Comparison of ENCODE assay signal across 18 cellular contexts in the genomic region with DNA sequence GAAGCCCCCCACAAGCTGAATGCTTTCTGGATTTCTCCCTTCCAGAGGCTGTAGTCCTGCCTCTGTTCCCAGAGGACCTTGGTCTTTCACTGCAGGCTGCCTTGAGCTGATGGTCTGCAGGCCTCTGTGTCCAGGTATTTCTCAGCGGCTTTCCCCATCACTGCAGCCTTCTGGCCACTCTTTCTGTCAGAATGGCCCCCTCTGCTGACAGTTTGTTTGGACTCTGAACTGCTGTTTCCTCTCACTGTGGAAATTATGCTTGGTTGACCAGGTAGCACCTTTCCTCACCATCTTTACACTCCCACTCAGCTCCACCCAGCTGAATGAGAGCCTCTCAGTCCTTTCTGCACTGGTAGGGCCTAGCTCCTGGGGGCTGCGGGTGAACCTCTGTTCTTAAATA.
DNase-seq lines count a peak whose midpoint lies in the region; ATAC-seq, FAIRE-seq and TF ChIP-seq lines count a peak whose summit lies in the region.
"Had no signal": no experiment of that assay in that cellular context is flagged by ENCODE, and none has a peak within 500 bp of the region (broad histone marks: within the 10 kb centered on the region; RNA-seq: fewer than 3 reads in every experiment).

No MANE protein-coding gene starts in this region.

- BruUV-seq in HepG2 (replicated peaks; lab: Mats Ljungman, UMichigan) = no TSS peak

- H3K4me3 ChIP-seq in HepG2 (replicated peaks in 1 of 3; ENCODE audit: insufficient read depth in 1 of 3, low read depth in 2 of 3, low read length in 3 of 3) (no peak overlapping the region), right lobe of liver (no peak overlapping the region), ectodermal cell (ENCODE audit: insufficient read depth, low read depth, low read length) (no peak overlapping the region), neural progenitor cell (no peak overlapping the region)
- H3K4me3 ChIP-seq: BLaER1 had no signal

- DNase-seq in HepG2 (ENCODE audit: low spot score) (peak; percentile 8), right lobe of liver (no peak), neural progenitor cell (ENCODE audit: low spot score) (no peak), type B pancreatic cell (ENCODE audit: extremely low spot score, unreplicated experiment) (no peak), mucosa of gallbladder (ENCODE audit: low spot score) (no peak)
- no peak for DNase-seq in activated CD4-positive, alpha-beta T cell treated with anti-CD3 and anti-CD28 coated beads for 4 hours
- no peak for DNase-seq in central memory CD4-positive, alpha-beta T cell
- DNase-seq: 8988T; Calu3; CD4-positive, alpha-beta memory T cell; H9 had no signal

- H3K4me3 Mint-ChIP-seq in neural progenitor cell (no peak overlapping the region), type B pancreatic cell (no peak overlapping the region)
- H3K4me3 Mint-ChIP-seq: CD14-positive monocyte; CD4-positive, alpha-beta memory T cell; H9 had no signal

- H3K9me3 Mint-ChIP-seq in neural progenitor cell = no peaks in the 10 kb centered on the region
- H3K9me3 Mint-ChIP-seq in type B pancreatic cell = no peaks in the 10 kb centered on the region
- H3K9me3 Mint-ChIP-seq: H9 had no signal

- intact Hi-C loops in HepG2 (cut with micrococcal nuclease; ENCODE audit: unreplicated experiment) = loop anchor here (1.0 kb wide), 1 partner anchor 122 kb away; no protein-coding TSS in a partner anchor
- intact Hi-C loops in right lobe of liver (cut with DNase I) = no loop called here

- POLR2A ChIA-PET in HepG2 (lab: Yijun Ruan, JAX) = no interaction called here

- H2AFZ ChIP-seq in HepG2 (ENCODE audit: low read length) = no peak overlapping the region
- no peak overlapping the region for H2AFZ ChIP-seq in neural progenitor cell (replicated peaks)

- no peak for TF ChIP-seq RAD21 in HepG2 (CRISPR knock-in tag; IDR thresholded peaks at IDR 0.05)

- no peak for FAIRE-seq in HepG2 (lab: Jason Lieb, UNC)
- FAIRE-seq: G401.6, GM12891, GM19239, H1 had no signal

- no peaks in the 10 kb centered on the region for H3F3A ChIP-seq in neural progenitor cell (ENCODE audit: low read depth)

- CTCF ChIA-PET in HepG2 (lab: Yijun Ruan, JAX; ENCODE audit: low intra/inter-chr PET ratio, low total read pairs) = interaction anchor here (1.6 kb wide), 1 partner anchor 123 kb away, joined by 7 read pairs; no protein-coding TSS in a partner anchor

- H3K36me3 ChIP-seq in HepG2 (replicated peaks in 1 of 2; ENCODE audit: control insufficient read depth in 1 of 2, insufficient read depth in 2 of 2, low read length in 2 of 2) (no peaks in the 10 kb centered on the region), right lobe of liver (no peaks in the 10 kb centered on the region), ectodermal cell (ENCODE audit: control insufficient read depth, insufficient read depth, low read length) (no peaks in the 10 kb centered on the region), neural progenitor cell (no peaks in the 10 kb centered on the region)
- H3K36me3 ChIP-seq: BLaER1 had no signal

- no peaks in the 10 kb centered on the region for H3K27me3 ChIP-seq in HepG2 (ENCODE audit: control insufficient read depth in 1 of 2, insufficient read depth in 2 of 2, low read length in 2 of 2)
- no peaks in the 10 kb centered on the region for H3K27me3 ChIP-seq in right lobe of liver
- H3K27me3 ChIP-seq in ectodermal cell (ENCODE audit: control insufficient read depth, insufficient read depth, low read length, poor library complexity, severe bottlenecking) = no peaks in the 10 kb centered on the region
- H3K27me3 ChIP-seq in neural progenitor cell = no peaks in the 10 kb centered on the region
- H3K27me3 ChIP-seq: BLaER1 had no signal

- TF ChIP-seq CTCF in HepG2 (CRISPR knock-in tag; IDR thresholded peaks at IDR 0.05) (peak; percentile 55), right lobe of liver (IDR thresholded peaks at IDR 0.05) (no peak), neural progenitor cell (IDR thresholded peaks at IDR 0.05) (no peak), type B pancreatic cell (conservative IDR thresholded peaks at IDR 0.05) (no peak)

- 45% methylated on average over 2 of the region's 2 CpGs for WGBS in HepG2 (ENCODE audit: low lambda C conversion rate)
- WGBS in right lobe of liver (ENCODE audit: insufficient coverage, low coverage, low lambda C conversion rate, missing lambda C conversion rate) = 65% methylated on average over 2 of the region's 2 CpGs
- WGBS in ectodermal cell, 2 experiments = 93 to 98% methylated on average over 2 of the region's 2 CpGs

- H3K4me1 ChIP-seq in HepG2 (ENCODE audit: insufficient read depth, low read length) = no peaks in the 10 kb centered on the region
- H3K4me1 ChIP-seq in right lobe of liver = no peaks in the 10 kb centered on the region
- H3K4me1 ChIP-seq in ectodermal cell (ENCODE audit: control insufficient read depth, insufficient read depth, low read length) = peaks cover 3% of the 10 kb centered on the region
- H3K4me1 ChIP-seq in neural progenitor cell = no peaks in the 10 kb centered on the region

- ATAC-seq in HepG2 = peak; percentile 84
- ATAC-seq in right lobe of liver = no peak

- H3K9me3 ChIP-seq in HepG2 (ENCODE audit: low read length) = no peaks in the 10 kb centered on the region
- H3K9me3 ChIP-seq in right lobe of liver = no peaks in the 10 kb centered on the region
- peaks cover 2% of the 10 kb centered on the region for H3K9me3 ChIP-seq in ectodermal cell (ENCODE audit: control insufficient read depth, low read length)
- no peaks in the 10 kb centered on the region for H3K9me3 ChIP-seq in neural progenitor cell (ENCODE audit: low read depth)
- H3K9me3 ChIP-seq: BLaER1 had no signal

- no peaks in the 10 kb centered on the region for H3K79me2 ChIP-seq in HepG2 (ENCODE audit: insufficient read depth, low read length)
- no peaks in the 10 kb centered on the region for H3K79me2 ChIP-seq in neural progenitor cell (ENCODE audit: low read depth)

- H3K4me2 ChIP-seq in HepG2 (ENCODE audit: low read depth, low read length) (no peak overlapping the region), neural progenitor cell (no peak overlapping the region)
- H3K4me2 ChIP-seq: BLaER1 had no signal

- peaks cover 28% of the 10 kb centered on the region for H3K4me1 Mint-ChIP-seq in neural progenitor cell
- no peaks in the 10 kb centered on the region for H3K4me1 Mint-ChIP-seq in type B pancreatic cell (ENCODE audit: unreplicated experiment)
- H3K4me1 Mint-ChIP-seq: CD14-positive monocyte; CD4-positive, alpha-beta memory T cell; H9 had no signal

- H3K9ac ChIP-seq in HepG2 (ENCODE audit: insufficient read depth, low read depth, low read length) (no peak overlapping the region), neural progenitor cell (no peak overlapping the region)
- H3K9ac ChIP-seq: BLaER1 had no signal

- H3K27me3 Mint-ChIP-seq in neural progenitor cell (ENCODE audit: insufficient read depth, low read depth) (peaks cover 5% of the 10 kb centered on the region), type B pancreatic cell (peaks cover 6% of the 10 kb centered on the region)

- TF ChIP-seq POLR2A in HepG2 (IDR thresholded peaks at IDR 0.05; ENCODE audit: insufficient read depth in 1 of 2, low read depth in 2 of 2, low read length in 2 of 2) = no peak
- TF ChIP-seq POLR2A in right lobe of liver (IDR thresholded peaks at IDR 0.05) = no peak

- in situ Hi-C loops in HepG2 (cut with HindIII; ENCODE audit: extremely low pct_ligation_motif_present, low pct_unique_long_range_greater_than_20kb) = no loop called here

- TF ChIP-seq EP300 in HepG2 (IDR thresholded peaks at IDR 0.05; ENCODE audit: low read depth in 2 of 2, low read length in 2 of 2) = no peak
- no peak for TF ChIP-seq EP300 in HepG2 (CRISPR knock-in tag; IDR thresholded peaks at IDR 0.05; ENCODE audit: borderline replicate concordance)

- H4K20me1 ChIP-seq in HepG2 (ENCODE audit: insufficient read depth, low read length) = no peaks in the 10 kb centered on the region
- H4K20me1 ChIP-seq in neural progenitor cell (ENCODE audit: low read depth) = no peaks in the 10 kb centered on the region
- H4K20me1 ChIP-seq: BLaER1 had no signal

- H3K36me3 Mint-ChIP-seq in neural progenitor cell (no peaks in the 10 kb centered on the region), type B pancreatic cell (no peaks in the 10 kb centered on the region)
- H3K36me3 Mint-ChIP-seq: CD14-positive monocyte; CD4-positive, alpha-beta memory T cell had no signal

- H3K27ac Mint-ChIP-seq in neural progenitor cell (peak overlapping the region; percentile 96), type B pancreatic cell (peak overlapping the region; percentile 47)
- H3K27ac Mint-ChIP-seq: CD14-positive monocyte; CD4-positive, alpha-beta memory T cell; H9 had no signal

- no peak overlapping the region for H3K27ac ChIP-seq in HepG2 (ENCODE audit: extremely low read length, insufficient read depth, low read length)
- H3K27ac ChIP-seq in right lobe of liver = no peak overlapping the region
- peak overlapping the region; percentile 67 for H3K27ac ChIP-seq in ectodermal cell (ENCODE audit: insufficient read depth, low read depth, low read length, poor library complexity, severe bottlenecking)
- no peak overlapping the region for H3K27ac ChIP-seq in neural progenitor cell
- H3K27ac ChIP-seq: BLaER1 had no signal

TF ChIP-seq in HepG2, 621 proteins besides CTCF, POLR2A, EP300 and RAD21 (continues in another document):
- TF ChIP-seq ZNF776 (CRISPR knock-in tag; IDR thresholded peaks at IDR 0.05) = no peak
- TF ChIP-seq STAG1 (CRISPR knock-in tag; IDR thresholded peaks at IDR 0.05) = peak; percentile 54
